Comparison of ENCODE assay signal across 22 cellular contexts in genomic region chr2:226329180-226329579, GRCh38.
"Had no signal": no experiment of that assay in that cellular context is flagged by ENCODE, and none has a peak within 500 bp of the region (broad histone marks: within the 10 kb centered on the region; RNA-seq: fewer than 3 reads in every experiment).

No MANE protein-coding gene starts in this region.

- H3K4me3 Mint-ChIP-seq: mesothelial cell of epicardium; naive thymus-derived CD8-positive, alpha-beta T cell; stimulated activated effector memory CD8-positive, alpha-beta T cell treated with anti-CD3 and anti-CD28 coated beads, Interleukin-12 subunit alpha, Interleukin-12 subunit beta, amount 100 ng/mL, for 72 hours had no signal

- H3K9me3 ChIP-seq: mucosa of descending colon, neutrophil, pancreas, stomach, thyroid gland, vagina had no signal

- ATAC-seq: left lobe of liver; mucosa of descending colon; naive thymus-derived CD8-positive, alpha-beta T cell; pancreas; sciatic nerve; stimulated activated effector memory CD8-positive, alpha-beta T cell treated with anti-CD3 and anti-CD28 coated beads, Interleukin-12 subunit alpha, Interleukin-12 subunit beta, amount 100 ng/mL, for 72 hours had no signal

- H3K27ac Mint-ChIP-seq: mesothelial cell of epicardium; naive thymus-derived CD8-positive, alpha-beta T cell; stimulated activated effector memory CD8-positive, alpha-beta T cell treated with anti-CD3 and anti-CD28 coated beads, Interleukin-12 subunit alpha, Interleukin-12 subunit beta, amount 100 ng/mL, for 72 hours had no signal

- H3K9me3 Mint-ChIP-seq: mesothelial cell of epicardium; naive thymus-derived CD8-positive, alpha-beta T cell; stimulated activated effector memory CD8-positive, alpha-beta T cell treated with anti-CD3 and anti-CD28 coated beads, Interleukin-12 subunit alpha, Interleukin-12 subunit beta, amount 100 ng/mL, for 72 hours had no signal

- H3K36me3 ChIP-seq: neutrophil, pancreas, stomach, thyroid gland, vagina had no signal

- H3K36me3 Mint-ChIP-seq: mesothelial cell of epicardium; naive thymus-derived CD8-positive, alpha-beta T cell; stimulated activated effector memory CD8-positive, alpha-beta T cell treated with anti-CD3 and anti-CD28 coated beads, Interleukin-12 subunit alpha, Interleukin-12 subunit beta, amount 100 ng/mL, for 72 hours had no signal

- H3K4me1 Mint-ChIP-seq: mesothelial cell of epicardium; naive thymus-derived CD8-positive, alpha-beta T cell; stimulated activated effector memory CD8-positive, alpha-beta T cell treated with anti-CD3 and anti-CD28 coated beads, Interleukin-12 subunit alpha, Interleukin-12 subunit beta, amount 100 ng/mL, for 72 hours had no signal

- DNase-seq: dorsolateral prefrontal cortex; effector CD4-positive, alpha-beta T cell; head of caudate nucleus; mesenchymal stem cell; mucosa of descending colon; naive thymus-derived CD8-positive, alpha-beta T cell; pancreas; stimulated activated CD4-positive, alpha-beta T cell treated with anti-CD3 and anti-CD28 coated beads, Interleukin-2, amount 100 ng/mL, for 24 hours; stimulated activated CD4-positive, alpha-beta T cell treated with anti-CD3 and anti-CD28 coated beads, Interleukin-4, amount 100 ng/mL, for 24 hours; stimulated activated naive CD4-positive, alpha-beta T cell treated with Interleukin-2 at 50 U/mL for 16 hours; stomach; thyroid gland; trophoblast cell had no signal

- H3K27ac ChIP-seq: dorsolateral prefrontal cortex, neutrophil, pancreas, stomach, thyroid gland, vagina had no signal

- FAIRE-seq: colon, frontal cortex, keratinocyte, pancreas had no signal

- H3K4me1 ChIP-seq: pancreas, stomach, thyroid gland, vagina had no signal

- H3K27me3 ChIP-seq: dorsolateral prefrontal cortex, neutrophil, pancreas, stomach, thyroid gland, vagina had no signal

- H3K4me3 ChIP-seq: dorsolateral prefrontal cortex, mucosa of descending colon, pancreas, stomach, thyroid gland, vagina had no signal
